ENCODE assay signal across 2 cellular contexts in genomic region chr4:76011018-76011670, GRCh38.
TF ChIP-seq lines count a peak whose summit lies in the region.

No MANE protein-coding gene starts in this region.

TF ChIP-seq in liver, 16 proteins besides CTCF, POLR2A, EP300 and RAD21:
- no peak for TF ChIP-seq YY1 (IDR thresholded peaks at IDR 0.05)
- TF ChIP-seq EGR1 (IDR thresholded peaks at IDR 0.05; ENCODE audit: low read depth in 2 of 2): no peak
- TF ChIP-seq HNF4G (IDR thresholded peaks at IDR 0.05): no peak
- TF ChIP-seq JUND (IDR thresholded peaks at IDR 0.05): no peak
- TF ChIP-seq SP1 (IDR thresholded peaks at IDR 0.05): no peak
- no peak for TF ChIP-seq NR2F2 (IDR thresholded peaks at IDR 0.05)

TF ChIP-seq in HepG2, 621 proteins besides CTCF, POLR2A, EP300 and RAD21:
- no peak for TF ChIP-seq FOXA3 (CRISPR knock-in tag; IDR thresholded peaks at IDR 0.05)
- TF ChIP-seq, protein P1, sequence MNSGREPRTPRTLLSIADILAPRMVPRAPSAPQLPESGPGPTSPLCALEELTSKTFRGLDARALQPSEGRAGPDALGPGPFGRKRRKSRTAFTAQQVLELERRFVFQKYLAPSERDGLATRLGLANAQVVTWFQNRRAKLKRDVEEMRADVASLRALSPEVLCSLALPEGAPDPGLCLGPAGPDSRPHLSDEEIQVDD (CRISPR knock-in tag; IDR thresholded peaks at IDR 0.05; ENCODE audit: borderline replicate concordance): no peak
- TF ChIP-seq PCBP2 (optimal IDR thresholded peaks at IDR 0.05; ENCODE audit: low read depth, low read length, poor library complexity, severe bottlenecking): no peak
- no peak for TF ChIP-seq AKNA (CRISPR knock-in tag; IDR thresholded peaks at IDR 0.05; ENCODE audit: borderline replicate concordance)
- TF ChIP-seq KLF11 (CRISPR knock-in tag; IDR thresholded peaks at IDR 0.05): no peak
- TF ChIP-seq ZSCAN20 (CRISPR knock-in tag; IDR thresholded peaks at IDR 0.05; ENCODE audit: borderline replicate concordance): no peak
